8 cellular contexts compared by ENCODE assay signal in the genomic region with DNA sequence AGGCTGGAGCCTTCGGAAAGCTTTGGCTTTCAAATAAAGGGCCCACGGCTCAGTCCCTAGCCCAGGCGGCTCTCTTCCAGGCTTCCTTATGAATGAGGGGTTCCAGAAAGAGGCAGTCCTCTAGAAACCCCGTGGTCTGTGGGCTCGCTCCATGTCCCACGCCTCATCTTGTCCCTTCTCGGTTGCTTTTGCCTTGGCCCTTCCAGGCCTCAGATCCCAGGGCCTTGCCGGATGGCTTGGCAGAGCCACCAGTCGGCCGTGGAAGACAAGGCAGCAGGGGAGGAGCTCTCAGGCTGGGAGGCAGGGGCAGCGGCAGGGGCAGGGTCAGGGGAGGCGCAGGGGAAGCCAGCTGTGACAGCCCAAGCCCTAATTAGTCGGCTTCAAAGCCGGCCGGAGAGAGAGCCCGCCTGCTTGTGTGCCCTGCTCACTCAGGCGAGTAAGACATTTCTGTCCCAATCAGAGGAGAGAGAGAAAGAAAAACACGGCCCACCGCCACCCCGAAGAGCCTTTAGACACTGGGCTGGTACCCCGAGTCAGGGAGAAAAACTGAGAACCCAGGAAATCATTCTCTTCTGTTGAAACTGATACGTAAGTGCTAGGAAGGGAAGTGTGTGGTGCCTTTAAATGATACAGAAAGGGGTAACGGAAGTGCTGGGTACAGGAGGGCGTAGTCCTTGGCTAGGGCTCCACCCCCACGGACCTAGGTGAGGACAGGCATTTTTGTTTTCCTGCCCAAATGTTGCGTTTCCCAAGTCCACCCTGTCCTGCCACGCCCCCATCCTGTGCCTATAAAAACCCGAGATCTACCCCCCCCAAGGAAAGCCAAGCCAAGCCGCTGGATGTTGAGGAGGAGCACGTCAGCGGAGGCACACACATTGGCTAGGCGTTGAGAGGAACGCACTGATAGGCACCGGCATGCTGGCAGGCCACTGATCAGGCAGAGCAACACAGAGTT. TPM values are rescaled to one million over a fixed set of nuclear protein-coding genes. Genes with fewer than 3 reads are reported as not detected.
DNase-seq lines count a peak whose midpoint lies in the region; ATAC-seq and TF ChIP-seq lines count a peak whose summit lies in the region.

No MANE protein-coding gene starts in this region.

- peak overlapping the region in 20 of 59 donors; percentile 4 to 78 (median 44) for H3K27ac ChIP-seq in dorsolateral prefrontal cortex

- intact Hi-C loops in CD14-positive monocyte (cut with micrococcal nuclease) (no loop called here), dorsolateral prefrontal cortex (cut with DNase I) (no loop called here)

- H3K9me3 Mint-ChIP-seq in CD14-positive monocyte: peaks cover 0 to 6% (median 0%) of the 10 kb centered on the region in 7 donors

- ATAC-seq in GM21526 (IDR thresholded peaks at IDR 0.05; ENCODE audit: low FRiP score, unreplicated experiment) (no peak), GM21619 (IDR thresholded peaks at IDR 0.05; ENCODE audit: unreplicated experiment) (no peak)

- peaks cover 18% of the 10 kb centered on the region for H3K4me1 Mint-ChIP-seq in CD14-positive monocyte

- POLR2A ChIA-PET in HEK293T (lab: Yijun Ruan, JAX): interaction anchor here (1.5 kb wide), 1 partner anchor 125 kb away, joined by 3 read pairs; a partner anchor contains a TSS

- peak overlapping the region in 42 of 59 donors; percentile 8 to 56 (median 30) for H3K4me3 ChIP-seq in dorsolateral prefrontal cortex

- H3K27me3 Mint-ChIP-seq in CD14-positive monocyte (ENCODE audit: low read depth in 3 of 3): peaks cover 0 to 6% (median under 1%) of the 10 kb centered on the region in 3 donors

- CTCF ChIA-PET in HEK293T (lab: Yijun Ruan, JAX): no interaction called here

- peak overlapping the region; percentile 72 to 87 for H3K4me3 Mint-ChIP-seq in CD14-positive monocyte

- no peaks in the 10 kb centered on the region for H3K36me3 Mint-ChIP-seq in CD14-positive monocyte

- no peak for DNase-seq in CD14-positive monocyte (ENCODE audit: low spot score)
- DNase-seq in NCI-H2081 (lab: John Stamatoyannopoulos, UW): peak; percentile 63 to 74
- DNase-seq in dorsolateral prefrontal cortex: peak in 5 of 10 donors; percentile 5 to 49 (median 39)
- DNase-seq in mesenteric fat pad (ENCODE audit: low spot score): peak; percentile 82
- DNase-seq in GF-D8 (lab: John Stamatoyannopoulos, UW): no peak
- DNase-seq in HEK293T (ENCODE audit: extremely low spot score): no peak

- peaks cover 0 to 22% (median 0%) of the 10 kb centered on the region in 45 donors for H3K27me3 ChIP-seq in dorsolateral prefrontal cortex

- TF ChIP-seq CTCF in CD14-positive monocyte (IDR thresholded peaks at IDR 0.05) (no peak), dorsolateral prefrontal cortex (IDR thresholded peaks at IDR 0.05 in 54 of 56, conservative IDR thresholded peaks at IDR 0.05 in 2 of 56; ENCODE audit: low read depth in 1 of 56, partially characterized antibody in 56 of 56) (no peak)

- H3K27ac Mint-ChIP-seq in CD14-positive monocyte: peak overlapping the region; percentile 84 to 98 (median 92)

TF ChIP-seq in HEK293T, 16 proteins besides CTCF, POLR2A, EP300 and RAD21:
- TF ChIP-seq SP1 (IDR thresholded peaks at IDR 0.05): no peak
- no peak for TF ChIP-seq FOXA1 (IDR thresholded peaks at IDR 0.05)
- TF ChIP-seq ARNT (IDR thresholded peaks at IDR 0.05): no peak
- no peak for TF ChIP-seq SUZ12 (IDR thresholded peaks at IDR 0.05)

RNA-seq across cellular contexts. Expression of a gene that starts 27.8 kb away (rescaled TPM):
- under 1 TPM; 0.09 to 0.15 TPM for polyA plus RNA-seq in CD14-positive monocyte
- 1 to 10 TPM in 6 of 120 experiments, under 1 TPM in 49, not detected in 65; 0.08 to 1.4 (median 0.30) TPM for total RNA-seq in dorsolateral prefrontal cortex
- not detected for total RNA-seq in mesenteric fat pad

Comparison
In these comparisons a context has a peak if more than half of its experiments do, and no peak if none do; other contexts are left out.
1. DNase-seq: peak in NCI-H2081 (2 of 2) and mesenteric fat pad (single experiment); none in CD14-positive monocyte (single experiment), GF-D8 (single experiment) and HEK293T (single experiment).